19 cellular contexts compared by ENCODE assay signal in the genomic region with DNA sequence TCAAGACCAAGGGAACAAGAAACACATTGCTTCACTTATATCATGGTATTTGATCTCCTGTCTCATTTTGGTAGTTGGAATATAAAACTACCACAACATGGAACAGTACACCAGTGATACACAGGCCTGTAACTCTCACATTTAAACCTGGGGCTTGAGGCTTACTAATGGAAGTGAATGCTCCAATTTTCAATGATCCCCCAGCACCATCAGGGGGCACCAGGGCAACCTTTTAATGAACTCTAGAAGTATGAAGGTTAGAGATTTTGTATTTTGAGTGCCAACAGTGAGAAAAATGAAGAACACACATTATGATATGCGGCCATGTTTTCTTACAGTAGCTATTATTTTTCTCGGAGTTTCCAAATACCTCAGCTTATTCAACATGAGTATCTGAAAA. TPM values are rescaled to one million over a fixed set of nuclear protein-coding genes. Genes with fewer than 3 reads are reported as not detected.
DNase-seq lines count a peak whose midpoint lies in the region; ATAC-seq and TF ChIP-seq lines count a peak whose summit lies in the region.
"Had no signal": no experiment of that assay in that cellular context is flagged by ENCODE, and none has a peak within 500 bp of the region (broad histone marks: within the 10 kb centered on the region; RNA-seq: fewer than 3 reads in every experiment).

No MANE protein-coding gene starts in this region.

- ATAC-seq in GM23338 (peak; percentile 72), SK-N-SH treated with all-trans-retinoic acid at 6 μM for 48 hours (peak; percentile 39; the same call in 2 of the 3 replicates)
- ATAC-seq in activated CD4-positive, CD25-positive, alpha-beta regulatory T cell treated with anti-CD3 and anti-CD28 coated beads, Interleukin-2, amount 50 U/mL, for 24 hours, result no peak
- ATAC-seq: Panc1, Right ventricle myocardium inferior had no signal

- CTCF ChIA-PET in activated naive CD4-positive, alpha-beta T cell treated with anti-CD3 and anti-CD28 coated beads for 36 hours (lab: Charles Lee), result no interaction called here

- H3K36me3 ChIP-seq in GM23338 (ENCODE audit: insufficient read depth), result no peaks in the 10 kb centered on the region
- no peaks in the 10 kb centered on the region for H3K36me3 ChIP-seq in Loucy (ENCODE audit: insufficient read depth, low read length)

- no peak overlapping the region for H3K9ac ChIP-seq in Loucy (ENCODE audit: low read depth, low read length, poor library complexity, severe bottlenecking)

- peaks cover 2% of the 10 kb centered on the region; the same call in 1 of the 3 replicates for H3K4me1 Mint-ChIP-seq in GM23338
- no peaks in the 10 kb centered on the region for H3K4me1 Mint-ChIP-seq in activated naive CD4-positive, alpha-beta T cell treated with anti-CD3 and anti-CD28 coated beads for 36 hours (ENCODE audit: low read depth)

- H3K9me3 ChIP-seq in Loucy (ENCODE audit: insufficient read depth, low read depth, low read length), result no peaks in the 10 kb centered on the region

- no peaks in the 10 kb centered on the region for H3F3A ChIP-seq in GM23338 (replicated peaks; ENCODE audit: low read depth)
- no peaks in the 10 kb centered on the region for H3F3A ChIP-seq in Loucy (ENCODE audit: low read depth)

- H3K27me3 Mint-ChIP-seq in GM23338 (ENCODE audit: insufficient read depth, low read depth, poor library complexity), result no peaks in the 10 kb centered on the region
- peaks cover 3% of the 10 kb centered on the region for H3K27me3 Mint-ChIP-seq in activated naive CD4-positive, alpha-beta T cell treated with anti-CD3 and anti-CD28 coated beads for 36 hours (ENCODE audit: low read depth)

- H3K4me3 Mint-ChIP-seq in GM23338, result no peak overlapping the region
- H3K4me3 Mint-ChIP-seq in activated naive CD4-positive, alpha-beta T cell treated with anti-CD3 and anti-CD28 coated beads for 36 hours, result no peak overlapping the region
- H3K4me3 Mint-ChIP-seq: CD4-positive, alpha-beta T cell had no signal

- intact Hi-C loops in activated naive CD4-positive, alpha-beta T cell treated with anti-CD3 and anti-CD28 coated beads for 36 hours (cut with micrococcal nuclease), result no loop called here

- no peaks in the 10 kb centered on the region for H3K4me1 ChIP-seq in GM23338 (ENCODE audit: insufficient read depth)
- H3K4me1 ChIP-seq in Loucy (ENCODE audit: insufficient read depth, low read length, poor library complexity, severe bottlenecking), result no peaks in the 10 kb centered on the region

- TF ChIP-seq CTCF in GM23338 (conservative IDR thresholded peaks at IDR 0.05; ENCODE audit: low read depth in 2 of 2), result peak; percentile 49 to 59
- TF ChIP-seq CTCF in Loucy (conservative IDR thresholded peaks at IDR 0.05; ENCODE audit: low read length), result peak; percentile 35
- peak; percentile 19 for TF ChIP-seq CTCF in epithelial cell of proximal tubule (conservative IDR thresholded peaks at IDR 0.05; ENCODE audit: low read depth, low read length)

- H3K4me3 ChIP-seq in GM23338 (no peak overlapping the region), Loucy (ENCODE audit: low read length, poor library complexity, severe bottlenecking) (no peak overlapping the region), epithelial cell of proximal tubule (ENCODE audit: low read depth, low read length) (no peak overlapping the region)

- H3K79me2 ChIP-seq in GM23338 (replicated peaks; ENCODE audit: insufficient read depth) (no peaks in the 10 kb centered on the region), Loucy (ENCODE audit: insufficient read depth, low read length) (no peaks in the 10 kb centered on the region)

- H3K9me2 ChIP-seq in GM23338 (ENCODE audit: insufficient read depth), result no peaks in the 10 kb centered on the region
- no peaks in the 10 kb centered on the region for H3K9me2 ChIP-seq in Loucy (replicated peaks; ENCODE audit: low read depth, low read length)

- no peak overlapping the region for H2AFZ ChIP-seq in GM23338
- no peak overlapping the region for H2AFZ ChIP-seq in Loucy (ENCODE audit: low read length)

- no peaks in the 10 kb centered on the region for H3K9me3 Mint-ChIP-seq in GM23338
- H3K9me3 Mint-ChIP-seq in activated naive CD4-positive, alpha-beta T cell treated with anti-CD3 and anti-CD28 coated beads for 36 hours, result no peaks in the 10 kb centered on the region
- H3K9me3 Mint-ChIP-seq: CD4-positive, alpha-beta T cell had no signal

- no peak overlapping the region for H3K27ac Mint-ChIP-seq in GM23338
- H3K27ac Mint-ChIP-seq in activated naive CD4-positive, alpha-beta T cell treated with anti-CD3 and anti-CD28 coated beads for 36 hours, result no peak overlapping the region
- H3K27ac Mint-ChIP-seq: CD4-positive, alpha-beta T cell had no signal

- H3K36me3 Mint-ChIP-seq in GM23338 (ENCODE audit: low read depth), result no peaks in the 10 kb centered on the region
- no peaks in the 10 kb centered on the region for H3K36me3 Mint-ChIP-seq in activated naive CD4-positive, alpha-beta T cell treated with anti-CD3 and anti-CD28 coated beads for 36 hours (ENCODE audit: low read depth)

- DNase-seq in GM23338 (ENCODE audit: low spot score) (peak; percentile 53), epithelial cell of proximal tubule (ENCODE audit: low read depth) (no peak), NCI-H2227 treated with DMSO at 0.1 percent for 48 hours (lab: John Stamatoyannopoulos, UW) (no peak), NCI-H1930 (lab: John Stamatoyannopoulos, UW) (no peak)
- no peak for DNase-seq in activated naive CD4-positive, alpha-beta T cell treated with anti-CD3 and anti-CD28 coated beads for 36 hours
- DNase-seq: AML-193; Calu3; CD4-positive, alpha-beta T cell; DMS79 treated with DMSO at 0.1 percent for 48 hours; NCI-H1092 treated with DMSO at 0.1 percent for 48 hours; NCI-H1694 treated with DMSO at 0.1 percent for 48 hours; NCI-H345; NCI-H526 treated with DMSO at 0.1 percent for 48 hours; T-helper 1 cell had no signal

- H3K27me3 ChIP-seq in GM23338 (ENCODE audit: insufficient read depth) (no peaks in the 10 kb centered on the region), Loucy (ENCODE audit: insufficient read depth, low read length, poor library complexity, severe bottlenecking) (no peaks in the 10 kb centered on the region)

- H3K27ac ChIP-seq in GM23338 (ENCODE audit: low read depth), result no peak overlapping the region

- H3K4me2 ChIP-seq in GM23338 (no peak overlapping the region), Loucy (ENCODE audit: low read depth, low read length, poor library complexity, severe bottlenecking) (no peak overlapping the region)

- H4K20me1 ChIP-seq in GM23338 (replicated peaks; ENCODE audit: insufficient read depth) (no peaks in the 10 kb centered on the region), Loucy (ENCODE audit: insufficient read depth, low read length, poor library complexity, severe bottlenecking) (no peaks in the 10 kb centered on the region)

TF ChIP-seq in GM23338, 12 proteins besides CTCF, POLR2A, EP300 and RAD21 (continues in another document):
- TF ChIP-seq ZNF114 (CRISPR knock-in tag; IDR thresholded peaks at IDR 0.05) (no peak), EZH2phosphoT487 (IDR thresholded peaks at IDR 0.05; ENCODE audit: unreplicated experiment) (no peak), CREB1 (CRISPR knock-in tag; IDR thresholded peaks at IDR 0.05; ENCODE audit: low read depth) (no peak), POLR2AphosphoS5 (IDR thresholded peaks at IDR 0.05; ENCODE audit: low read depth) (no peak), NANOG (IDR thresholded peaks at IDR 0.05; ENCODE audit: borderline replicate concordance) (no peak), JUNB (IDR thresholded peaks at IDR 0.05; ENCODE audit: unreplicated experiment) (no peak), EZH2 (IDR thresholded peaks at IDR 0.05; ENCODE audit: low read depth, unreplicated experiment) (no peak), ZNF331 (CRISPR knock-in tag; IDR thresholded peaks at IDR 0.05; ENCODE audit: low read depth) (no peak)
- TF ChIP-seq, protein P1, sequence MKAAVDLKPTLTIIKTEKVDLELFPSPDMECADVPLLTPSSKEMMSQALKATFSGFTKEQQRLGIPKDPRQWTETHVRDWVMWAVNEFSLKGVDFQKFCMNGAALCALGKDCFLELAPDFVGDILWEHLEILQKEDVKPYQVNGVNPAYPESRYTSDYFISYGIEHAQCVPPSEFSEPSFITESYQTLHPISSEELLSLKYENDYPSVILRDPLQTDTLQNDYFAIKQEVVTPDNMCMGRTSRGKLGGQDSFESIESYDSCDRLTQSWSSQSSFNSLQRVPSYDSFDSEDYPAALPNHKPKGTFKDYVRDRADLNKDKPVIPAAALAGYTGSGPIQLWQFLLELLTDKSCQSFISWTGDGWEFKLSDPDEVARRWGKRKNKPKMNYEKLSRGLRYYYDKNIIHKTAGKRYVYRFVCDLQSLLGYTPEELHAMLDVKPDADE (IDR thresholded peaks at IDR 0.05), result no peak

TF ChIP-seq in SK-N-SH treated with all-trans-retinoic acid at 6 μM for 48 hours, 23 proteins besides CTCF, POLR2A, EP300 and RAD21:
- TF ChIP-seq, protein P2, sequence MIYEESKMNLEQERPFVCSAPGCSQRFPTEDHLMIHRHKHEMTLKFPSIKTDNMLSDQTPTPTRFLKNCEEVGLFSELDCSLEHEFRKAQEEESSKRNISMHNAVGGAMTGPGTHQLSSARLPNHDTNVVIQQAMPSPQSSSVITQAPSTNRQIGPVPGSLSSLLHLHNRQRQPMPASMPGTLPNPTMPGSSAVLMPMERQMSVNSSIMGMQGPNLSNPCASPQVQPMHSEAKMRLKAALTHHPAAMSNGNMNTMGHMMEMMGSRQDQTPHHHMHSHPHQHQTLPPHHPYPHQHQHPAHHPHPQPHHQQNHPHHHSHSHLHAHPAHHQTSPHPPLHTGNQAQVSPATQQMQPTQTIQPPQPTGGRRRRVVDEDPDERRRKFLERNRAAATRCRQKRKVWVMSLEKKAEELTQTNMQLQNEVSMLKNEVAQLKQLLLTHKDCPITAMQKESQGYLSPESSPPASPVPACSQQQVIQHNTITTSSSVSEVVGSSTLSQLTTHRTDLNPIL (CRISPR knock-in tag; IDR thresholded peaks at IDR 0.05; ENCODE audit: low read depth), result no peak
- no peak for TF ChIP-seq PPARA (CRISPR knock-in tag; IDR thresholded peaks at IDR 0.05; ENCODE audit: borderline replicate concordance)
- no peak for TF ChIP-seq ISL1 (CRISPR knock-in tag; IDR thresholded peaks at IDR 0.05)
- TF ChIP-seq ZNF565 (CRISPR knock-in tag; conservative IDR thresholded peaks at IDR 0.05; ENCODE audit: low read depth), result no peak
- no peak for TF ChIP-seq TCF4 (CRISPR knock-in tag; IDR thresholded peaks at IDR 0.05; ENCODE audit: borderline replicate concordance)
- no peak for TF ChIP-seq ZNF70 (CRISPR knock-in tag; IDR thresholded peaks at IDR 0.05)
- no peak for TF ChIP-seq RARB (CRISPR knock-in tag; IDR thresholded peaks at IDR 0.05)

RNA-seq across cellular contexts. Expression of a gene that starts 50.7 kb away (rescaled TPM):
- 4.2 and 4.7 TPM in 2 replicates for total RNA-seq in GM23338 (2014; rRNA removed; shearing (Covaris generic))
- 4.4 TPM in 2 replicates for polyA plus RNA-seq in GM23338 (2016; fragmentation: Nextera tagmentation; extraction: Ambion mirVana)
- 8.5 and 8.9 TPM in 2 replicates for total RNA-seq in epithelial cell of proximal tubule
- 10 to 100 TPM; 14.5 to 15.0 TPM for total RNA-seq in activated naive CD4-positive, alpha-beta T cell treated with anti-CD3 and anti-CD28 coated beads for 36 hours

RNA-seq across cellular contexts. Expression of a gene that starts 53.3 kb away (rescaled TPM):
- total RNA-seq in GM23338 (2014; rRNA removed; shearing (Covaris generic)), result 14.5 and 18.5 TPM in 2 replicates
- 15.1 and 18.9 TPM in 2 replicates for polyA plus RNA-seq in GM23338 (2016; fragmentation: Nextera tagmentation; extraction: Ambion mirVana)
- 13.9 and 14.5 TPM in 2 replicates for total RNA-seq in epithelial cell of proximal tubule
- total RNA-seq in activated naive CD4-positive, alpha-beta T cell treated with anti-CD3 and anti-CD28 coated beads for 36 hours, result 10 to 100 TPM; 20.3 to 21.1 TPM

Comparison
In these comparisons a context has a peak if more than half of its experiments do, and no peak if none do; other contexts are left out.
1. ATAC-seq: peak in GM23338 (single experiment) and SK-N-SH treated with all-trans-retinoic acid at 6 μM for 48 hours (single experiment); none in activated CD4-positive, CD25-positive, alpha-beta regulatory T cell treated with anti-CD3 and anti-CD28 coated beads, Interleukin-2, amount 50 U/mL, for 24 hours (0 of 2).
2. Peak in every context shown above with its lines, with median percentiles within 50 percentile points of each other: CTCF ChIP-seq.